Comparison of ENCODE assay signal across 13 cellular contexts in the genomic region with DNA sequence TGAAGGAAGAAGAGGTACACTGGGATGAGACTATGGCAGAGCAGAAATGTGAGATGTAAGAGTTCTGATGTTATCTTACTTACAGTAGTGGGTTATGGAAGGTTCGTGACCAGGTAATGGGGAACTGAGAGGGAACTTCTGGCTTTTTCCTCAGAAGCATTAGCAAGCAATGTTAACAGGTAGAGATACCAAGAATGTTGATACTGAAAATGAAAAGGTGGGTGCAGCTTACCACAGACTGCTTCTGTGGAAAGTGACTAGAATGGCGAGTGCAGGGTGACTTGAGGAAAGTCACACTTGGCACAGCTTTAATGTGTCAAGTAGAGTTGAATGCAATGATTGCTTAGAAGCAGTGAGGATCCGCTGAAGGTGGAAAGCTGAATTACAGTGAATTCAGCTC.
A peak's percentile ranks its signal among the peaks of the same experiment; 100 is the strongest.
DNase-seq lines count a peak whose midpoint lies in the region; ATAC-seq and TF ChIP-seq lines count a peak whose summit lies in the region.
"Had no signal": no experiment of that assay in that cellular context is flagged by ENCODE, and none has a peak within 500 bp of the region (broad histone marks: within the 10 kb centered on the region; RNA-seq: fewer than 3 reads in every experiment).

No MANE protein-coding gene starts in this region.

- TF ChIP-seq CTCF in suprapubic skin (IDR thresholded peaks at IDR 0.05): no peak
- no peak for TF ChIP-seq CTCF in foreskin keratinocyte (conservative IDR thresholded peaks at IDR 0.05)

- H3K36me3 ChIP-seq in suprapubic skin: no peaks in the 10 kb centered on the region
- H3K36me3 ChIP-seq: cardiac muscle cell, HAP-1 had no signal

- H3K9me3 Mint-ChIP-seq in activated T-helper 2 cell treated with anti-CD3 and anti-CD28 coated beads, Interferon-gamma antibody, Interleukin-2, Interleukin-4, amounts not matched to agents 10 μg/mL and 5 μg/mL and 100 μg/mL, durations not matched to agents 14 hours and 24 hours and 36 hours: peaks cover 10% of the 10 kb centered on the region

- ATAC-seq in GM21360 (IDR thresholded peaks at IDR 0.05; ENCODE audit: unreplicated experiment) (peak; percentile 92), HG03025 (IDR thresholded peaks at IDR 0.05; ENCODE audit: low FRiP score, unreplicated experiment) (peak; percentile 98), foreskin keratinocyte (no peak)

- 90% methylated on average over 3 of the region's 3 CpGs for WGBS in suprapubic skin

- intact Hi-C loops in activated T-helper 2 cell treated with anti-CD3 and anti-CD28 coated beads, Interferon-gamma antibody, Interleukin-2, Interleukin-4, amounts not matched to agents 10 μg/mL and 5 μg/mL and 100 μg/mL, durations not matched to agents 14 hours and 24 hours and 36 hours (cut with micrococcal nuclease): loop anchor here (1.0 kb wide), 3 partner anchors 12 to 159 kb away; no protein-coding TSS in a partner anchor

- H3K4me3 ChIP-seq in suprapubic skin: no peak overlapping the region
- H3K4me3 ChIP-seq: cardiac muscle cell, HAP-1, testis had no signal

- no peak for TF ChIP-seq EP300 in suprapubic skin (IDR thresholded peaks at IDR 0.05)

- H3K4me1 ChIP-seq in suprapubic skin (peaks cover 24% of the 10 kb centered on the region), foreskin keratinocyte (peaks cover 8% of the 10 kb centered on the region)
- H3K4me1 ChIP-seq: testis had no signal

- H3K27ac ChIP-seq in suprapubic skin (no peak overlapping the region), foreskin keratinocyte (no peak overlapping the region)
- H3K27ac ChIP-seq: cardiac muscle cell had no signal

- DNase-seq in activated CD4-positive, alpha-beta T cell treated with anti-CD3 and anti-CD28 coated beads for 48 hours: peak; percentile 23
- no peak for DNase-seq in activated CD4-positive, alpha-beta T cell treated with anti-CD3 and anti-CD28 coated beads, Interleukin-2, amount 50 U/mL, for 4 hours
- no peak for DNase-seq in activated T-helper 2 cell treated with anti-CD3 and anti-CD28 coated beads, Interferon-gamma antibody, Interleukin-2, Interleukin-4, amounts not matched to agents 10 μg/mL and 5 μg/mL and 100 μg/mL, durations not matched to agents 14 hours and 24 hours and 36 hours (ENCODE audit: low spot score)
- no peak for DNase-seq in NCI-H2107 (lab: John Stamatoyannopoulos, UW)
- DNase-seq in suprapubic skin (ENCODE audit: low spot score in 2 of 2): no peak
- no peak for DNase-seq in foreskin keratinocyte
- DNase-seq: DND-41; stimulated activated CD4-positive, alpha-beta T cell treated with anti-CD3 and anti-CD28 coated beads, Interleukin-2, amount 100 ng/mL, for 24 hours; testis had no signal

- H3K27me3 ChIP-seq in suprapubic skin: no peaks in the 10 kb centered on the region
- no peaks in the 10 kb centered on the region for H3K27me3 ChIP-seq in foreskin keratinocyte
- H3K27me3 ChIP-seq: cardiac muscle cell, testis had no signal

- TF ChIP-seq POLR2A in suprapubic skin (IDR thresholded peaks at IDR 0.05): no peak

- peaks cover 57% of the 10 kb centered on the region for H3K36me3 Mint-ChIP-seq in activated T-helper 2 cell treated with anti-CD3 and anti-CD28 coated beads, Interferon-gamma antibody, Interleukin-2, Interleukin-4, amounts not matched to agents 10 μg/mL and 5 μg/mL and 100 μg/mL, durations not matched to agents 14 hours and 24 hours and 36 hours (ENCODE audit: low read depth)

- no peaks in the 10 kb centered on the region for H3K27me3 Mint-ChIP-seq in activated T-helper 2 cell treated with anti-CD3 and anti-CD28 coated beads, Interferon-gamma antibody, Interleukin-2, Interleukin-4, amounts not matched to agents 10 μg/mL and 5 μg/mL and 100 μg/mL, durations not matched to agents 14 hours and 24 hours and 36 hours (ENCODE audit: low read depth)

- H3K27ac Mint-ChIP-seq in activated T-helper 2 cell treated with anti-CD3 and anti-CD28 coated beads, Interferon-gamma antibody, Interleukin-2, Interleukin-4, amounts not matched to agents 10 μg/mL and 5 μg/mL and 100 μg/mL, durations not matched to agents 14 hours and 24 hours and 36 hours: peak overlapping the region; percentile 85

- H3K4me1 Mint-ChIP-seq in activated T-helper 2 cell treated with anti-CD3 and anti-CD28 coated beads, Interferon-gamma antibody, Interleukin-2, Interleukin-4, amounts not matched to agents 10 μg/mL and 5 μg/mL and 100 μg/mL, durations not matched to agents 14 hours and 24 hours and 36 hours (ENCODE audit: low read depth): peaks cover 51% of the 10 kb centered on the region

- no peak overlapping the region for H3K4me3 Mint-ChIP-seq in activated T-helper 2 cell treated with anti-CD3 and anti-CD28 coated beads, Interferon-gamma antibody, Interleukin-2, Interleukin-4, amounts not matched to agents 10 μg/mL and 5 μg/mL and 100 μg/mL, durations not matched to agents 14 hours and 24 hours and 36 hours (ENCODE audit: low read depth)

- H3K9me3 ChIP-seq in suprapubic skin: no peaks in the 10 kb centered on the region
- H3K9me3 ChIP-seq: HAP-1, testis had no signal
